In the genomic region with DNA sequence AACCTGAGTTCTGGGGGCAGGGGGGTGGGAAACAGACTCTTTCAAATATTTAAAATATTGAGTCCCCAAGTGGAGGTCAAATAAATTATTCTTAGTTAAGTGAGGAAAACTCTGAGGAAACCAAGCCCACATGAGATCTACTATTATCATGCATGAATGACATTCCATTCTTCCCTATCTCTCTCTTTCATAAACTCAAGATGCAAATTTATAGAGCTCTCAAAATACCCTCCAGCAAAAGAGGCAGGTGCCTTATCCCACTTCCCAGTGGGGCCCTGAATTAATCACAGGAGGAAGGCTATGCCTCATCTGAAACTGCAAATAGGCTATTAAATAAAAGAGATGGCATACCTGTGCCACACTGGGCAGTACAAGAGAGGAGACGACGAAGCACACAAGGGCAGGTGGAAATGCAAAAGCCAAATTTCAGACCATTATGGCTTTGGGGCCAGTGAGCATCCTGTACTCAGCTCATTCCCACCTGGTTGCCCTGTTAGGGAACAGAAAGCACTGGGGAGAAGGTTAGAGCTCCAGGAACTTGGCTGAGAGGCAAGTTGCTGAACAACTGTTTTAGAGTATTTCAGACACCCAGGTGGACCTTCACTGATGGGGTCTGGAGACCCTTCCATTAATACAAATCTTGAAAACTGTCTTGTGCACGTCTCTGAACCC, we compare ENCODE assay signal across 20 cellular contexts.
"Had no signal": no experiment of that assay in that cellular context is flagged by ENCODE, and none has a peak within 500 bp of the region (broad histone marks: within the 10 kb centered on the region; RNA-seq: fewer than 3 reads in every experiment).

No MANE protein-coding gene starts in this region.

- DNase-seq: activated CD4-positive, alpha-beta T cell treated with anti-CD3 and anti-CD28 coated beads, Interleukin-2, amount 50 U/mL, for 1 hour; activated naive CD4-positive, alpha-beta T cell treated with anti-CD3 and anti-CD28 coated beads, Interleukin-2, amount 10 ng/mL, durations not matched to agents 7 days and 5 days; activated T-cell treated with anti-CD3 and anti-CD28 coated beads for 4 hours; esophagus squamous epithelium; foreskin fibroblast; glutamatergic neuron; immature natural killer cell; left cardiac atrium; lower lobe of right lung; naive thymus-derived CD8-positive, alpha-beta T cell; right lobe of liver; spleen; stimulated activated CD4-positive, alpha-beta T cell treated with anti-CD3 and anti-CD28 coated beads, Interleukin-1b, Interleukin-23, amount 100 ng/mL, for 48 hours; stimulated activated naive B cell treated with anti-CD40 and anti-IgM and Interleukin-4, amounts not matched to agents 10 μg/mL and 1 μg/mL and 100 μg/mL, for 72 hours; substantia nigra; transverse colon had no signal

- ATAC-seq: activated T-helper 17 cell treated with anti-CD3 and anti-CD28 coated beads, Interleukin-2, amount 50 U/mL, for 72 hours; left cardiac atrium; lower lobe of right lung; naive thymus-derived CD8-positive, alpha-beta T cell; right lobe of liver had no signal

- FAIRE-seq: colon, TTC549 had no signal

- H3K36me3 ChIP-seq: esophagus squamous epithelium, lower lobe of right lung, prostate gland, right lobe of liver, spleen, transverse colon had no signal

- H3K27ac ChIP-seq: esophagus squamous epithelium, lower lobe of right lung, prostate gland, right lobe of liver, spleen, transverse colon had no signal

- H3K27me3 ChIP-seq: esophagus squamous epithelium, right lobe of liver, spleen, transverse colon had no signal

- H3K9me3 ChIP-seq: esophagus squamous epithelium, lower lobe of right lung, prostate gland, right lobe of liver, spleen, transverse colon had no signal

- H3K4me3 ChIP-seq: esophagus squamous epithelium, lower lobe of right lung, prostate gland, right lobe of liver, spleen, transverse colon had no signal
